25 cellular contexts compared by ENCODE assay signal in the genomic region with DNA sequence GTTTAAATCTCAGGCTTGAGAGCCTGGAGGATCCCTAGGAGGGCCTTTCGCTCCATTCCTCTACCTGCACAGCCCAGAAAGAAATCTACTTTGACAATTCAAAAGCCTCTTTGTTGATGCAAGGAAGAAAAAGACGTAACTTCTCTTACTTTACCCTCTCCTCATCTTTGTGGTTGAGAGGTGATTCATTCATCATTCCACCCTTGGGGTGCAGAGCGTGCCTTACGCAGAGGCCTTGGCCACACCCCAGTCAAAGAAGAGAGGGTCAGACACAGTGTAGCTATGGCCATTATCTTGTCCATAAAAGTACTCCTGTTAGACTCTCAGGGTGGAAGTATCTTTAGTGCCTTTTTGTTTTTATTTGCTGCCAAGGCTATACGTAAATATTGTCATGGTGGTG.
"Had no signal": no experiment of that assay in that cellular context is flagged by ENCODE, and none has a peak within 500 bp of the region (broad histone marks: within the 10 kb centered on the region; RNA-seq: fewer than 3 reads in every experiment).

No MANE protein-coding gene starts in this region.

- H3K4me1 ChIP-seq: esophagus muscularis mucosa, parathyroid adenoma, spleen, testis, tibial artery, upper lobe of left lung had no signal

- DNase-seq: cerebellar nuclear complex; effector CD8-positive, alpha-beta T cell; endodermal cell; kidney; mesenchymal stem cell; mucosa of descending colon; naive B cell; right cardiac atrium; spleen; stimulated activated CD4-positive, alpha-beta T cell treated with anti-CD3 and anti-CD28 coated beads, Interleukin-4, amount 100 ng/mL, for 4 hours; stimulated activated naive CD8-positive, alpha-beta T cell treated with anti-CD3 and anti-CD28 coated beads, Interleukin-15, Interleukin-2, amounts not matched to agents 100 U/mL and 50 U/mL, for 24 hours; substantia nigra; testis; tibial artery; upper lobe of left lung had no signal

- H3K9ac ChIP-seq: parathyroid adenoma had no signal

- H3K9me3 ChIP-seq: esophagus muscularis mucosa, mucosa of descending colon, spleen, testis, tibial artery, upper lobe of left lung had no signal

- H3K36me3 Mint-ChIP-seq: mesothelial cell of epicardium; naive B cell; natural killer cell treated with Interleukin-12 subunit alpha and Interleukin-12 subunit beta and Interleukin-15 and Interleukin-18, amount 100 ng/mL, for 72 hours; stimulated activated memory B cell treated with anti-CD40 and anti-IgM and Interleukin-4, amounts not matched to agents 10 μg/mL and 1 μg/mL and 100 μg/mL, for 72 hours had no signal

- H3K27ac ChIP-seq: esophagus muscularis mucosa, parathyroid adenoma, skin epidermis, spleen, testis, tibial artery, upper lobe of left lung had no signal

- H3K36me3 ChIP-seq: esophagus muscularis mucosa, spleen, tibial artery, upper lobe of left lung had no signal

- H3K4me1 Mint-ChIP-seq: endodermal cell; naive B cell; neural crest cell; stimulated activated memory B cell treated with anti-CD40 and anti-IgM and Interleukin-4, amounts not matched to agents 10 μg/mL and 1 μg/mL and 100 μg/mL, for 72 hours had no signal

- H3K9me3 Mint-ChIP-seq: dendritic cell treated with granulocyte-macrophage colony-stimulating factor and Interleukin-4, amounts not matched to agents 40 ng/mL and 50 ng/mL, for 4 days; natural killer cell treated with Interleukin-12 subunit alpha and Interleukin-12 subunit beta and Interleukin-15 and Interleukin-18, amount 100 ng/mL, for 72 hours; neural crest cell had no signal

- H3K4me3 Mint-ChIP-seq: dendritic cell treated with granulocyte-macrophage colony-stimulating factor and Interleukin-4, amounts not matched to agents 40 ng/mL and 50 ng/mL, for 4 days; endodermal cell; mesothelial cell of epicardium; naive B cell; natural killer cell treated with Interleukin-12 subunit alpha and Interleukin-12 subunit beta and Interleukin-15 and Interleukin-18, amount 100 ng/mL, for 72 hours; neural crest cell; stimulated activated memory B cell treated with anti-CD40 and anti-IgM and Interleukin-4, amounts not matched to agents 10 μg/mL and 1 μg/mL and 100 μg/mL, for 72 hours had no signal

- H3K27ac Mint-ChIP-seq: dendritic cell treated with granulocyte-macrophage colony-stimulating factor and Interleukin-4, amounts not matched to agents 40 ng/mL and 50 ng/mL, for 4 days; endodermal cell; mesothelial cell of epicardium; natural killer cell treated with Interleukin-12 subunit alpha and Interleukin-12 subunit beta and Interleukin-15 and Interleukin-18, amount 100 ng/mL, for 72 hours; progenitor cell of endocrine pancreas; stimulated activated memory B cell treated with anti-CD40 and anti-IgM and Interleukin-4, amounts not matched to agents 10 μg/mL and 1 μg/mL and 100 μg/mL, for 72 hours had no signal

- H2AFZ ChIP-seq: parathyroid adenoma had no signal

- H3K27me3 ChIP-seq: esophagus muscularis mucosa, testis, tibial artery, upper lobe of left lung had no signal

- H3K27me3 Mint-ChIP-seq: progenitor cell of endocrine pancreas; stimulated activated memory B cell treated with anti-CD40 and anti-IgM and Interleukin-4, amounts not matched to agents 10 μg/mL and 1 μg/mL and 100 μg/mL, for 72 hours had no signal

- H3K79me2 ChIP-seq: parathyroid adenoma had no signal

- H3K4me3 ChIP-seq: esophagus muscularis mucosa, lung, mucosa of descending colon, skin epidermis, spleen, testis, tibial artery, upper lobe of left lung had no signal
